In genomic region chr7:150441524-150441923, GRCh38 we compare ENCODE assay signal across 32 cellular contexts. TPM values are rescaled to one million over a fixed set of nuclear protein-coding genes. Genes with fewer than 3 reads are reported as not detected.
"Had no signal": no experiment of that assay in that cellular context is flagged by ENCODE, and none has a peak within 500 bp of the region (broad histone marks: within the 10 kb centered on the region; RNA-seq: fewer than 3 reads in every experiment).

No MANE protein-coding gene starts in this region.

- H3K4me3 ChIP-seq: neural progenitor cell, ovary, psoas muscle, skin epidermis, smooth muscle cell, spleen, suprapubic skin, tibial artery, transverse colon, upper lobe of right lung, uterus had no signal

- H3K27me3 Mint-ChIP-seq: stimulated activated memory B cell treated with anti-CD40 and anti-IgM and Interleukin-4, amounts not matched to agents 10 μg/mL and 1 μg/mL and 100 μg/mL, for 72 hours; stimulated activated naive CD8-positive, alpha-beta T cell treated with anti-CD3 and anti-CD28 coated beads, Interleukin-15, amount 100 ng/mL, for 72 hours had no signal

- H3K9me3 Mint-ChIP-seq: type B pancreatic cell had no signal

- H3K36me3 Mint-ChIP-seq: natural killer cell, type B pancreatic cell had no signal

- H3K27me3 ChIP-seq: ovary, spleen, suprapubic skin, testis, transverse colon, upper lobe of right lung, uterus had no signal

- H3K9ac ChIP-seq: neural progenitor cell, parathyroid adenoma had no signal

- ATAC-seq: natural killer cell; psoas muscle; right cardiac atrium; sciatic nerve; stimulated activated memory B cell treated with anti-CD40 and anti-IgM and Interleukin-4, amounts not matched to agents 10 μg/mL and 1 μg/mL and 100 μg/mL, for 72 hours; stimulated activated naive CD8-positive, alpha-beta T cell treated with anti-CD3 and anti-CD28 coated beads, Interleukin-15, amount 100 ng/mL, for 72 hours; stimulated activated naive CD8-positive, alpha-beta T cell treated with anti-CD3 and anti-CD28 coated beads, Interleukin-15, Interleukin-2, amounts not matched to agents 100 U/mL and 50 U/mL, for 24 hours; upper lobe of right lung had no signal

- H3K27ac ChIP-seq: neural progenitor cell, ovary, parathyroid adenoma, psoas muscle, skin epidermis, spleen, suprapubic skin, testis, tibial artery, transverse colon, upper lobe of right lung, uterus had no signal

- H3K27ac Mint-ChIP-seq: natural killer cell; nephron; neural progenitor cell; progenitor cell of endocrine pancreas; stimulated activated memory B cell treated with anti-CD40 and anti-IgM and Interleukin-4, amounts not matched to agents 10 μg/mL and 1 μg/mL and 100 μg/mL, for 72 hours; type B pancreatic cell had no signal

- H3K9me3 ChIP-seq: ovary, testis had no signal

- H3K4me2 ChIP-seq: neural progenitor cell, smooth muscle cell had no signal

- H3K36me3 ChIP-seq: neural progenitor cell, ovary, suprapubic skin, tibial artery, transverse colon, upper lobe of right lung, uterus had no signal

- H2AFZ ChIP-seq: neural progenitor cell, parathyroid adenoma had no signal

- H3K4me1 ChIP-seq: neural progenitor cell, parathyroid adenoma, psoas muscle, suprapubic skin, testis, tibial artery, upper lobe of right lung, uterus had no signal

- DNase-seq: natural killer cell; occipital lobe; ovary; psoas muscle; right cardiac atrium; spleen; stimulated activated CD4-positive, alpha-beta T cell treated with anti-CD3 and anti-CD28 coated beads, Interleukin-12 subunit alpha, Interleukin-12 subunit beta, amount 100 ng/mL, for 4 hours; stimulated activated CD4-positive, alpha-beta T cell treated with anti-CD3 and anti-CD28 coated beads, Interleukin-1b, Interleukin-23, amount 100 ng/mL, for 48 hours; stimulated activated CD4-positive, alpha-beta T cell treated with anti-CD3 and anti-CD28 coated beads, Interleukin-4, amount 100 ng/mL, for 1 hour; stimulated activated CD4-positive, alpha-beta T cell treated with anti-CD3 and anti-CD28 coated beads, Interleukin-4, amount 100 ng/mL, for 4 hours; stimulated activated CD8-positive, alpha-beta memory T cell treated with anti-CD3 and anti-CD28 coated beads, Interleukin-4, amount 100 ng/mL, for 48 hours; stimulated activated naive CD4-positive, alpha-beta T cell; stimulated activated naive CD8-positive, alpha-beta T cell treated with anti-CD3 and anti-CD28 coated beads, Interleukin-15, amount 100 ng/mL, for 72 hours; stimulated activated naive CD8-positive, alpha-beta T cell treated with anti-CD3 and anti-CD28 coated beads, Interleukin-15, Interleukin-2, amounts not matched to agents 100 U/mL and 50 U/mL, for 24 hours; substantia nigra; testis; tibial artery; transverse colon; upper lobe of right lung; uterus had no signal

- H3K4me1 Mint-ChIP-seq: neural progenitor cell had no signal

- H3K79me2 ChIP-seq: parathyroid adenoma had no signal

- H3K4me3 Mint-ChIP-seq: natural killer cell; nephron; neural progenitor cell; stimulated activated memory B cell treated with anti-CD40 and anti-IgM and Interleukin-4, amounts not matched to agents 10 μg/mL and 1 μg/mL and 100 μg/mL, for 72 hours; stimulated activated naive CD8-positive, alpha-beta T cell treated with anti-CD3 and anti-CD28 coated beads, Interleukin-15, amount 100 ng/mL, for 72 hours; type B pancreatic cell had no signal

RNA-seq across cellular contexts. Expression of gene GIMAP8, which starts 8.9 kb away (rescaled TPM):
- total RNA-seq: osteoblast, progenitor cell of endocrine pancreas, smooth muscle cell had no signal
- polyA plus RNA-seq: neural cell, smooth muscle cell had no signal
